8 cellular contexts compared by ENCODE assay signal in the genomic region with DNA sequence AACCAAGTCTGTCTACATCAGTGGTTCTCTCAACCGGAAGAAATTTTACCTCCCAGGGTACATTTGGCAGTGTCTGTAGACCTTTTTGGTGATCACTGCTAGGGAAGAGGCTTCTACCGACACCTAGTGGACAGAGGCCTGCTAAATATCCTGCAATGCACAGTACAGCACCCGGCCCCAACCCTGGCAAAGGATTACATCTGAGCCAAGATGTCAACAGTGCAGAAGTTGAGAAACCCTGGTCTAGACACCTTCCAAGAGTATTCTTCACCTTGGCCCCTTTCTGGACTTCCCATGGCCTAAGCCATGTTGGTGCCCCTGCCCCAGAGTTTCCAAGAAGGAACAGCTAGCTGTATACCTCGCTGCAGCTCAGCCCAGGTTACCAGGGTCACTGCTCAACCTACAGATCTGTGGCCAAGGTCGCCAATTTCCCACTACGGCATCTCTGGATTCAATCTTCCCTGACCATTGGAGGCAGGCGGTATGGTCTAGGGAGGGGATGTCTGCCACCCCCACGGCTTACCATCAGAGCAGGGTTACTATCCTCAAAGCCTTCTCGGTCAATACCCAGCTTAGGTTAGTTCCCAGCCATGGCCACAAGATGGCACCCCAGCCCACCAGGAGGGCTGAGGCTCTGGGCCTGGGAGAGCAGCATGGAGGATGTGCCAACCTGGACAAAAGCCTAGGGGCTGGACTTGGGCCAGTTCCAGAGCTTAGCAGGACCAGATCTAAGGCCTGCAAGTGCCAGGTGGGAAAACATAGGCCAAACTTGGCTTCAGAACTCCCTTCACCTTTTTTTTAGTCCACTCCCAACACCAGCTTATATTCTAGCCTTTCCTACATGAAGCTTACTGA. TPM values are rescaled to one million over a fixed set of nuclear protein-coding genes. Genes with fewer than 3 reads are reported as not detected.
DNase-seq lines count a peak whose midpoint lies in the region; ATAC-seq and TF ChIP-seq lines count a peak whose summit lies in the region.

No MANE protein-coding gene starts in this region.

- peak; percentile 66 for DNase-seq in NCI-H1417 treated with DMSO at 0.1 percent for 48 hours (lab: John Stamatoyannopoulos, UW)
- peak; percentile 55 for DNase-seq in SKM-1 (lab: John Stamatoyannopoulos, UW; ENCODE audit: unreplicated experiment)
- peak; percentile 75 for DNase-seq in activated naive CD8-positive, alpha-beta T cell treated with anti-CD3 and anti-CD28 coated beads, Interleukin-2, amount 50 U/mL, for 24 hours
- peak; percentile 89 for DNase-seq in cardiac septum (ENCODE audit: low spot score)
- peak; percentile 45 for DNase-seq in renal cortical epithelial cell (ENCODE audit: low read depth)
- DNase-seq in cortex of kidney (lab: John Stamatoyannopoulos, UW), result no peak

- H3K4me3 ChIP-seq in GM12875 (ENCODE audit: low read depth, low read length), result no peak overlapping the region

- ATAC-seq in HG02763 (IDR thresholded peaks at IDR 0.05; ENCODE audit: unreplicated experiment), result peak; percentile 71
- peak; percentile 72 for ATAC-seq in activated naive CD8-positive, alpha-beta T cell treated with anti-CD3 and anti-CD28 coated beads, Interleukin-2, amount 50 U/mL, for 24 hours

- peak; percentile 92 for TF ChIP-seq CTCF in GM12875 (IDR thresholded peaks at IDR 0.05; ENCODE audit: borderline replicate concordance, insufficient read depth, low read depth, low read length)

- peaks cover 56% of the 10 kb centered on the region for H3K27me3 Mint-ChIP-seq in activated naive CD8-positive, alpha-beta T cell treated with anti-CD3 and anti-CD28 coated beads, Interleukin-2, amount 50 U/mL, for 24 hours

- H3K9me3 Mint-ChIP-seq in activated naive CD8-positive, alpha-beta T cell treated with anti-CD3 and anti-CD28 coated beads, Interleukin-2, amount 50 U/mL, for 24 hours, result no peaks in the 10 kb centered on the region

- H3K36me3 Mint-ChIP-seq in activated naive CD8-positive, alpha-beta T cell treated with anti-CD3 and anti-CD28 coated beads, Interleukin-2, amount 50 U/mL, for 24 hours (ENCODE audit: low read depth), result no peaks in the 10 kb centered on the region

- no peak overlapping the region for H3K4me3 Mint-ChIP-seq in activated naive CD8-positive, alpha-beta T cell treated with anti-CD3 and anti-CD28 coated beads, Interleukin-2, amount 50 U/mL, for 24 hours

- intact Hi-C loops in cardiac septum (cut with DNase I), result loop anchor here (1.0 kb wide), 1 partner anchor 248 kb away; no protein-coding TSS in a partner anchor

- H3K27ac Mint-ChIP-seq in activated naive CD8-positive, alpha-beta T cell treated with anti-CD3 and anti-CD28 coated beads, Interleukin-2, amount 50 U/mL, for 24 hours, result no peak overlapping the region

- H3K4me1 Mint-ChIP-seq in activated naive CD8-positive, alpha-beta T cell treated with anti-CD3 and anti-CD28 coated beads, Interleukin-2, amount 50 U/mL, for 24 hours, result peaks cover 4% of the 10 kb centered on the region

RNA-seq across cellular contexts. Expression of gene KCNC1, which starts 3.7 kb away (rescaled TPM):
- total RNA-seq in cardiac septum, result 0.05 TPM
- total RNA-seq in renal cortical epithelial cell, result 0.05 TPM in 1 of 2 replicates, not detected in the other

RNA-seq across cellular contexts. Expression of gene MYOD1, which starts 11.5 kb away (rescaled TPM):
- total RNA-seq in cardiac septum (not detected), renal cortical epithelial cell (not detected in 2 replicates)
